ENCODE assay signal across 1 cellular context in genomic region chr12:57549203-57549908, GRCh38.
TF ChIP-seq lines count a peak whose summit lies in the region.

No MANE protein-coding gene starts in this region.

TF ChIP-seq in endothelial cell of umbilical vein, 7 proteins besides CTCF, POLR2A, EP300 and RAD21:
- TF ChIP-seq EZH2 (IDR thresholded peaks at IDR 0.05; ENCODE audit: borderline replicate concordance, low read depth, low read length, severe bottlenecking): no peak
- no peak for TF ChIP-seq POLR2AphosphoS5 (IDR thresholded peaks at IDR 0.05; ENCODE audit: insufficient read depth, low read depth, low read length)
- no peak for TF ChIP-seq MYC (IDR thresholded peaks at IDR 0.05; ENCODE audit: low read depth, low read length)
- TF ChIP-seq MAX (IDR thresholded peaks at IDR 0.05; ENCODE audit: insufficient read depth, insufficient read length): no peak
